13 cellular contexts compared by ENCODE assay signal in genomic region chr20:62133051-62133845, GRCh38. TPM values are rescaled to one million over a fixed set of nuclear protein-coding genes. Genes with fewer than 3 reads are reported as not detected.
DNase-seq lines count a peak whose midpoint lies in the region; ATAC-seq and TF ChIP-seq lines count a peak whose summit lies in the region.
"Had no signal": no experiment of that assay in that cellular context is flagged by ENCODE, and none has a peak within 500 bp of the region (broad histone marks: within the 10 kb centered on the region; RNA-seq: fewer than 3 reads in every experiment).

No MANE protein-coding gene starts in this region.

- no peak overlapping the region for H3K27ac Mint-ChIP-seq in stimulated activated naive CD8-positive, alpha-beta T cell treated with anti-CD3 and anti-CD28 coated beads, Interleukin-15, amount 100 ng/mL, for 72 hours
- H3K27ac Mint-ChIP-seq in type B pancreatic cell, result no peak overlapping the region

- no peaks in the 10 kb centered on the region for H3K9me3 ChIP-seq in effector memory CD4-positive, alpha-beta T cell (ENCODE audit: control insufficient read depth, low read length)
- H3K9me3 ChIP-seq in neuronal stem cell (replicated peaks in 1 of 2; ENCODE audit: control insufficient read depth in 2 of 2, insufficient read depth in 1 of 2, low read depth in 1 of 2, low read length in 2 of 2), result no peaks in the 10 kb centered on the region
- H3K9me3 ChIP-seq: MG63, SJCRH30 had no signal

- no peak overlapping the region for H3K18ac ChIP-seq in neuronal stem cell (ENCODE audit: low read length)

- no peak for TF ChIP-seq CTCF in type B pancreatic cell (conservative IDR thresholded peaks at IDR 0.05)

- H3K23ac ChIP-seq in neuronal stem cell (ENCODE audit: low read depth, low read length, poor library complexity), result peak overlapping the region; percentile 13

- H3K4me3 ChIP-seq in effector memory CD4-positive, alpha-beta T cell (ENCODE audit: insufficient read depth, low read depth, low read length, poor library complexity, severe bottlenecking), result no peak overlapping the region
- H3K4me3 ChIP-seq in neuronal stem cell (ENCODE audit: low read length in 2 of 2), result no peak overlapping the region
- H3K4me3 ChIP-seq: MG63, SJCRH30 had no signal

- ATAC-seq in stimulated activated naive CD8-positive, alpha-beta T cell treated with anti-CD3 and anti-CD28 coated beads, Interleukin-15, amount 100 ng/mL, for 72 hours, result peak; percentile 10
- no peak for ATAC-seq in stimulated activated naive CD8-positive, alpha-beta T cell treated with anti-CD3 and anti-CD28 coated beads, Interleukin-15, Interleukin-2, amounts not matched to agents 100 U/mL and 50 U/mL, for 24 hours
- ATAC-seq in HG02623 (IDR thresholded peaks at IDR 0.05; ENCODE audit: unreplicated experiment) (no peak), HG02588 (IDR thresholded peaks at IDR 0.05; ENCODE audit: unreplicated experiment) (no peak)

- no CpG with 5 or more reads among the region's 29 CpGs for WGBS in neuronal stem cell (ENCODE audit: extremely low coverage in 2 of 2, insufficient read length in 2 of 2, insufficient replicate concordance in 1 of 2), 2 donors

- H2BK5ac ChIP-seq in neuronal stem cell (ENCODE audit: low read length), result no peak overlapping the region

- H2BK15ac ChIP-seq in neuronal stem cell (ENCODE audit: low read length), result no peak overlapping the region

- peaks cover 37% of the 10 kb centered on the region for H3K36me3 Mint-ChIP-seq in type B pancreatic cell

- no peak overlapping the region for H4K8ac ChIP-seq in neuronal stem cell (ENCODE audit: low read depth, low read length)

- H3K27ac ChIP-seq in effector memory CD4-positive, alpha-beta T cell (ENCODE audit: insufficient read depth, low read length, poor library complexity, severe bottlenecking), result peak overlapping the region; percentile 31
- H3K27ac ChIP-seq in neuronal stem cell (replicated peaks; ENCODE audit: low read length), result no peak overlapping the region
- H3K27ac ChIP-seq: parathyroid adenoma, SJCRH30 had no signal

- no peak for DNase-seq in stimulated activated naive CD8-positive, alpha-beta T cell treated with anti-CD3 and anti-CD28 coated beads, Interleukin-15, amount 100 ng/mL, for 72 hours
- DNase-seq in stimulated activated naive CD8-positive, alpha-beta T cell treated with anti-CD3 and anti-CD28 coated beads, Interleukin-15, Interleukin-2, amounts not matched to agents 100 U/mL and 50 U/mL, for 24 hours, result no peak
- DNase-seq in effector memory CD4-positive, alpha-beta T cell, result no peak
- no peak for DNase-seq in neuronal stem cell (ENCODE audit: low spot score)
- DNase-seq in type B pancreatic cell (ENCODE audit: extremely low spot score, unreplicated experiment), result no peak
- DNase-seq in activated CD4-positive, alpha-beta T cell treated with anti-CD3 and anti-CD28 coated beads for 1 hour, result no peak
- DNase-seq: islet precursor cell, MG63, NCI-H446 treated with DMSO at 0.1 percent for 48 hours, SJCRH30 had no signal

- peaks cover 60% of the 10 kb centered on the region for H3K4me1 Mint-ChIP-seq in stimulated activated naive CD8-positive, alpha-beta T cell treated with anti-CD3 and anti-CD28 coated beads, Interleukin-15, amount 100 ng/mL, for 72 hours
- no peaks in the 10 kb centered on the region for H3K4me1 Mint-ChIP-seq in type B pancreatic cell (ENCODE audit: unreplicated experiment)

- H3K9me3 Mint-ChIP-seq in stimulated activated naive CD8-positive, alpha-beta T cell treated with anti-CD3 and anti-CD28 coated beads, Interleukin-15, amount 100 ng/mL, for 72 hours, result no peaks in the 10 kb centered on the region
- no peaks in the 10 kb centered on the region for H3K9me3 Mint-ChIP-seq in type B pancreatic cell

- H2BK120ac ChIP-seq in neuronal stem cell (ENCODE audit: low read depth, low read length), result no peak overlapping the region

- no peak overlapping the region for H3K14ac ChIP-seq in neuronal stem cell (ENCODE audit: low read length)

- H3K4me2 ChIP-seq in neuronal stem cell (ENCODE audit: insufficient read depth, low read length, poor library complexity, severe bottlenecking), result no peak overlapping the region

- no peak overlapping the region for H2AFZ ChIP-seq in neuronal stem cell (ENCODE audit: low read length)
- H2AFZ ChIP-seq: parathyroid adenoma had no signal

- no peaks in the 10 kb centered on the region for H3K27me3 ChIP-seq in effector memory CD4-positive, alpha-beta T cell (replicated peaks; ENCODE audit: control insufficient read depth, insufficient read depth, low read length, poor library complexity, severe bottlenecking)
- H3K27me3 ChIP-seq in neuronal stem cell (ENCODE audit: control insufficient read depth in 3 of 3, insufficient read depth in 3 of 3, low read depth in 1 of 3, low read length in 3 of 3), result no peaks in the 10 kb centered on the region
- H3K27me3 ChIP-seq: MG63, SJCRH30 had no signal

- no peak overlapping the region for H4K91ac ChIP-seq in neuronal stem cell (ENCODE audit: low read depth, low read length, poor library complexity)

- H3K27me3 Mint-ChIP-seq in stimulated activated naive CD8-positive, alpha-beta T cell treated with anti-CD3 and anti-CD28 coated beads, Interleukin-15, amount 100 ng/mL, for 72 hours, result no peaks in the 10 kb centered on the region
- H3K27me3 Mint-ChIP-seq in type B pancreatic cell, result no peaks in the 10 kb centered on the region

- no peak overlapping the region for H3K9ac ChIP-seq in neuronal stem cell (ENCODE audit: low read depth, low read length, poor library complexity)
- H3K9ac ChIP-seq: parathyroid adenoma had no signal

- peak overlapping the region in 1 of 2 donors; percentile 12 for H3K4me3 Mint-ChIP-seq in stimulated activated naive CD8-positive, alpha-beta T cell treated with anti-CD3 and anti-CD28 coated beads, Interleukin-15, amount 100 ng/mL, for 72 hours
- no peak overlapping the region for H3K4me3 Mint-ChIP-seq in type B pancreatic cell

- H3K4me1 ChIP-seq in effector memory CD4-positive, alpha-beta T cell (ENCODE audit: control insufficient read depth, insufficient read depth, low read length, poor library complexity, severe bottlenecking), result no peaks in the 10 kb centered on the region
- H3K4me1 ChIP-seq in neuronal stem cell (ENCODE audit: control insufficient read depth in 2 of 2, insufficient read depth in 1 of 2, low read depth in 1 of 2, low read length in 2 of 2), result no peaks in the 10 kb centered on the region
- H3K4me1 ChIP-seq: parathyroid adenoma, SJCRH30 had no signal

- H3K36me3 ChIP-seq in effector memory CD4-positive, alpha-beta T cell (ENCODE audit: control insufficient read depth, insufficient read depth, low read length), result peaks cover 94% of the 10 kb centered on the region
- peaks cover 79 to 100% of the 10 kb centered on the region in 2 donors for H3K36me3 ChIP-seq in neuronal stem cell (replicated peaks in 1 of 2; ENCODE audit: control insufficient read depth in 2 of 2, insufficient read depth in 2 of 2, low read length in 2 of 2)

- H3K79me1 ChIP-seq in neuronal stem cell (ENCODE audit: low read depth, low read length), result peaks cover 7% of the 10 kb centered on the region

- no peak overlapping the region for H3K4ac ChIP-seq in neuronal stem cell (ENCODE audit: low read length)

- H2BK12ac ChIP-seq in neuronal stem cell (ENCODE audit: low read length), result peak overlapping the region; percentile 11

- H2AK5ac ChIP-seq in neuronal stem cell (ENCODE audit: low read depth, low read length), result no peak overlapping the region

RNA-seq across cellular contexts. Expression of gene PSMA7, which starts 9.9 kb away (rescaled TPM):
- polyA plus RNA-seq in neuronal stem cell (2013, experiment 1 of 2), result 299 TPM
- polyA plus RNA-seq in neuronal stem cell (2013, experiment 2 of 2), result 308 TPM
- 207 and 236 TPM in 2 replicates for total RNA-seq in type B pancreatic cell (ENCODE audit: low replicate concordance)

RNA-seq across cellular contexts. Expression of gene SS18L1, which starts 10.3 kb away (rescaled TPM):
- 13.7 TPM for polyA plus RNA-seq in neuronal stem cell (2013, experiment 1 of 2)
- polyA plus RNA-seq in neuronal stem cell (2013, experiment 2 of 2), result 13.4 TPM
- total RNA-seq in type B pancreatic cell (ENCODE audit: low replicate concordance), result 20.5 and 25.5 TPM in 2 replicates

RNA-seq across cellular contexts. Expression of gene LSM14B, which starts 11.0 kb away (rescaled TPM):
- polyA plus RNA-seq in neuronal stem cell (2013, experiment 1 of 2), result 74.7 TPM
- 78.8 TPM for polyA plus RNA-seq in neuronal stem cell (2013, experiment 2 of 2)
- total RNA-seq in type B pancreatic cell (ENCODE audit: low replicate concordance), result 45.6 and 66.3 TPM in 2 replicates

RNA-seq across cellular contexts. Expression of gene MTG2, which starts 49.6 kb away (rescaled TPM):
- 24.2 TPM for polyA plus RNA-seq in neuronal stem cell (2013, experiment 1 of 2)
- polyA plus RNA-seq in neuronal stem cell (2013, experiment 2 of 2), result 25.1 TPM
- 35.6 and 37.4 TPM in 2 replicates for total RNA-seq in type B pancreatic cell (ENCODE audit: low replicate concordance)
